ENCODE assay signal across 1 cellular context in genomic region chr2:120245520-120245835, GRCh38.
TF ChIP-seq lines count a peak whose summit lies in the region.

No MANE protein-coding gene starts in this region.

TF ChIP-seq in H1, 55 proteins besides CTCF, POLR2A, EP300 and RAD21 (continued from another document):
- TF ChIP-seq USF2 (IDR thresholded peaks at IDR 0.05; ENCODE audit: low read length) = no peak
TF ChIP-seq in H1: peak in this region for 0.
